29 cellular contexts compared by ENCODE assay signal in the genomic region with DNA sequence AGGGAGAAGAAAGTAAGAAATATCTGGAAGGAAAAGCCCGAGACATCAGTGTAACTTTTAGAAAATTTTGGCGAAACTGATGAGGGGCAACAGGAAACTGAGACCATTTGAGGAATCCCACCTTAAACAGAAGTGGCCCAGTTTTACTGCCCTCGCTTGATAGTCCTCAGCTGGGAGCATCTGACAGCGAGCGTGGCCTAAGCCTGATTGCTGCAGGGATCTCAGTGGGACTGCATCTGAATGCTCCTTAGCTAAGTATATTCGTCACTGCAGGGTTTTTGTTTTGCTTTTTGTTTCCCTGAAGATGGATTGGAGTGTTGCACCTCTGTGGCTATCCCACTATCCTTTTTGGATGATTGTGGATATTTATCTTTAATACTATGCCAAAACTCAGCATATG.
"Had no signal": no experiment of that assay in that cellular context is flagged by ENCODE, and none has a peak within 500 bp of the region (broad histone marks: within the 10 kb centered on the region; RNA-seq: fewer than 3 reads in every experiment).

No MANE protein-coding gene starts in this region.

- H3K27me3 Mint-ChIP-seq: activated CD4-positive, alpha-beta memory T cell treated with anti-CD3 and anti-CD28 coated beads, Interleukin-2, amount 10 ng/mL, durations not matched to agents 7 days and 5 days; activated CD4-positive, alpha-beta T cell treated with anti-CD3 and anti-CD28 coated beads, Interleukin-2, amount 10 ng/mL, durations not matched to agents 7 days and 5 days; activated naive CD8-positive, alpha-beta T cell; activated T-cell treated with anti-CD3 and anti-CD28 coated beads, Interleukin-2, amount 50 U/mL, for 24 hours; central memory CD8-positive, alpha-beta T cell; dendritic cell treated with granulocyte-macrophage colony-stimulating factor and Interleukin-4, amounts not matched to agents 40 ng/mL and 50 ng/mL, for 4 days had no signal

- H3K27ac ChIP-seq: brain microvascular endothelial cell, coronary artery, dorsolateral prefrontal cortex, esophagus muscularis mucosa, foreskin keratinocyte, gastrocnemius medialis, heart right ventricle, hepatocyte had no signal

- H3K4me1 ChIP-seq: esophagus muscularis mucosa, foreskin keratinocyte, gastrocnemius medialis, heart right ventricle had no signal

- DNase-seq: activated CD4-positive, alpha-beta memory T cell treated with anti-CD3 and anti-CD28 coated beads, Interleukin-2, amount 10 ng/mL, durations not matched to agents 7 days and 5 days; activated CD4-positive, alpha-beta T cell treated with anti-CD3 and anti-CD28 coated beads for 1 hour; activated CD4-positive, alpha-beta T cell treated with anti-CD3 and anti-CD28 coated beads for 4 hours; activated CD4-positive, alpha-beta T cell treated with anti-CD3 and anti-CD28 coated beads, Interleukin-2, amount 10 ng/mL, durations not matched to agents 7 days and 5 days; activated CD4-positive, alpha-beta T cell treated with anti-CD3 and anti-CD28 coated beads, Interleukin-2, amount 50 U/mL, for 4 hours; activated CD8-positive, alpha-beta memory T cell treated with anti-CD3 and anti-CD28 coated beads, Interleukin-2, amount 50 U/mL, for 48 hours; activated effector memory CD4-positive, alpha-beta T cell treated with Interleukin-2 at 50 U/mL for 16 hours; activated gamma-delta T cell treated with Interleukin-2 at 50 U/mL for 16 hours; activated naive CD4-positive, alpha-beta T cell treated with anti-CD3 and anti-CD28 coated beads, Interleukin-2, amount 50 U/mL, for 16 hours; activated naive CD4-positive, alpha-beta T cell treated with Interleukin-2 at 50 U/mL for 16 hours; activated T-cell treated with anti-CD3 and anti-CD28 coated beads for 4 hours; activated T-cell treated with anti-CD3 and anti-CD28 coated beads, Interleukin-2, amount 50 U/mL, for 24 hours; activated T-cell treated with anti-CD3 and anti-CD28 coated beads, Interleukin-2, amount 50 U/mL, for 72 hours; amniotic stem cell; anterior cingulate cortex; brain microvascular endothelial cell; dorsolateral prefrontal cortex; effector memory CD4-positive, alpha-beta T cell; erythroblast; foreskin keratinocyte; gastrocnemius medialis; heart right ventricle; T-helper 2 cell had no signal

- H3K27me3 ChIP-seq: brain microvascular endothelial cell, esophagus muscularis mucosa, foreskin keratinocyte, gastrocnemius medialis, heart right ventricle, hepatocyte had no signal

- H3K9me3 ChIP-seq: esophagus muscularis mucosa, gastrocnemius medialis, heart right ventricle had no signal

- H3K4me1 Mint-ChIP-seq: activated CD4-positive, alpha-beta memory T cell treated with anti-CD3 and anti-CD28 coated beads, Interleukin-2, amount 10 ng/mL, durations not matched to agents 7 days and 5 days; activated CD4-positive, alpha-beta T cell treated with anti-CD3 and anti-CD28 coated beads, Interleukin-2, amount 10 ng/mL, durations not matched to agents 7 days and 5 days; central memory CD8-positive, alpha-beta T cell had no signal

- H3K4me3 ChIP-seq: coronary artery, dorsolateral prefrontal cortex, esophagus muscularis mucosa, gastrocnemius medialis, heart right ventricle, hepatocyte had no signal

- H2AFZ ChIP-seq: hepatocyte had no signal

- ATAC-seq: activated T-cell treated with anti-CD3 and anti-CD28 coated beads, Interleukin-2, amount 50 U/mL, for 72 hours; foreskin keratinocyte; gastrocnemius medialis; heart right ventricle had no signal

- H3K36me3 ChIP-seq: brain microvascular endothelial cell, esophagus muscularis mucosa, gastrocnemius medialis, heart right ventricle had no signal

- H3K79me2 ChIP-seq: hepatocyte had no signal

- H3K4me2 ChIP-seq: hepatocyte had no signal

- H3K9me3 Mint-ChIP-seq: activated CD4-positive, alpha-beta T cell treated with anti-CD3 and anti-CD28 coated beads, Interleukin-2, amount 10 ng/mL, durations not matched to agents 7 days and 5 days; dendritic cell treated with granulocyte-macrophage colony-stimulating factor and Interleukin-4, amounts not matched to agents 40 ng/mL and 50 ng/mL, for 4 days had no signal

- H3K36me3 Mint-ChIP-seq: activated naive CD8-positive, alpha-beta T cell had no signal

- H3K4me3 Mint-ChIP-seq: activated CD4-positive, alpha-beta memory T cell treated with anti-CD3 and anti-CD28 coated beads, Interleukin-2, amount 10 ng/mL, durations not matched to agents 7 days and 5 days; activated CD4-positive, alpha-beta T cell treated with anti-CD3 and anti-CD28 coated beads, Interleukin-2, amount 10 ng/mL, durations not matched to agents 7 days and 5 days; activated naive CD8-positive, alpha-beta T cell; activated T-cell treated with anti-CD3 and anti-CD28 coated beads, Interleukin-2, amount 50 U/mL, for 24 hours; activated T-cell treated with anti-CD3 and anti-CD28 coated beads, Interleukin-2, amount 50 U/mL, for 72 hours; central memory CD8-positive, alpha-beta T cell; dendritic cell treated with granulocyte-macrophage colony-stimulating factor and Interleukin-4, amounts not matched to agents 40 ng/mL and 50 ng/mL, for 4 days had no signal

- H3K27ac Mint-ChIP-seq: activated CD4-positive, alpha-beta memory T cell treated with anti-CD3 and anti-CD28 coated beads, Interleukin-2, amount 10 ng/mL, durations not matched to agents 7 days and 5 days; activated CD4-positive, alpha-beta T cell treated with anti-CD3 and anti-CD28 coated beads, Interleukin-2, amount 10 ng/mL, durations not matched to agents 7 days and 5 days; activated naive CD8-positive, alpha-beta T cell; activated T-cell treated with anti-CD3 and anti-CD28 coated beads, Interleukin-2, amount 50 U/mL, for 24 hours; activated T-cell treated with anti-CD3 and anti-CD28 coated beads, Interleukin-2, amount 50 U/mL, for 72 hours; dendritic cell treated with granulocyte-macrophage colony-stimulating factor and Interleukin-4, amounts not matched to agents 40 ng/mL and 50 ng/mL, for 4 days had no signal
